In genomic region chr6:45806172-45806571, GRCh38 we compare ENCODE assay signal across 20 cellular contexts.
A peak's percentile ranks its signal among the peaks of the same experiment; 100 is the strongest.
DNase-seq lines count a peak whose midpoint lies in the region; ATAC-seq and TF ChIP-seq lines count a peak whose summit lies in the region.
"Had no signal": no experiment of that assay in that cellular context is flagged by ENCODE, and none has a peak within 500 bp of the region (broad histone marks: within the 10 kb centered on the region; RNA-seq: fewer than 3 reads in every experiment).

No MANE protein-coding gene starts in this region.

- no peaks in the 10 kb centered on the region for H4K20me1 ChIP-seq in osteoblast (ENCODE audit: insufficient read depth, low read length)
- H4K20me1 ChIP-seq: BLaER1 treated with 17β-estradiol and CSF1 and Interleukin-3, amounts not matched to agents 10 nM and 100 nM had no signal

- no peak overlapping the region for H3K4me2 ChIP-seq in osteoblast (ENCODE audit: insufficient read depth, low read length)
- H3K4me2 ChIP-seq: A549 had no signal

- no peaks in the 10 kb centered on the region for H3K36me3 ChIP-seq in osteoblast (ENCODE audit: insufficient read depth, low read length)
- H3K36me3 ChIP-seq: BLaER1 treated with 17β-estradiol and CSF1 and Interleukin-3, amounts not matched to agents 10 nM and 100 nM had no signal

- H3K4me3 ChIP-seq in osteoblast (ENCODE audit: insufficient read depth, low read length) = no peak overlapping the region
- H3K4me3 ChIP-seq: A549; BLaER1 treated with 17β-estradiol and CSF1 and Interleukin-3, amounts not matched to agents 10 nM and 100 nM had no signal

- H3K27ac ChIP-seq in osteoblast (ENCODE audit: low read depth, low read length) = no peak overlapping the region
- H3K27ac ChIP-seq: 22Rv1; A549; BLaER1 treated with 17β-estradiol and CSF1 and Interleukin-3, amounts not matched to agents 10 nM and 100 nM; C4-2B had no signal

- ATAC-seq in HG02759 (IDR thresholded peaks at IDR 0.05; ENCODE audit: unreplicated experiment) (no peak), SK-N-SH treated with all-trans-retinoic acid at 6 μM for 48 hours (no peak)
- ATAC-seq: A549 had no signal

- DNase-seq in CD1c-positive myeloid dendritic cell (ENCODE audit: extremely low spot score) = peak; percentile 6
- peak; percentile 20 for DNase-seq in MV-4-11 (lab: John Stamatoyannopoulos, UW)
- peak; percentile 87 for DNase-seq in osteoblast (ENCODE audit: insufficient read length, low spot score, missing footprints)
- DNase-seq in NOMO-1 (lab: John Stamatoyannopoulos, UW; ENCODE audit: unreplicated experiment in 2 of 2) = no peak
- DNase-seq: AML-193; CD4-positive, alpha-beta memory T cell; CD4-positive, CD25-positive, alpha-beta regulatory T cell; CD8-positive, alpha-beta memory T cell; COR-L47; DMS 273 treated with DMSO at 0.1 percent for 48 hours; DMS153; DMS53; DMS79; GF-D8 had no signal

- no peaks in the 10 kb centered on the region for H3K9me3 ChIP-seq in osteoblast (ENCODE audit: low read depth, low read length)
- H3K9me3 ChIP-seq: A549 had no signal

- TF ChIP-seq CTCF in osteoblast (IDR thresholded peaks at IDR 0.05; ENCODE audit: extremely low read depth, low read depth, low read length) = no peak

- no peaks in the 10 kb centered on the region for H3K79me2 ChIP-seq in osteoblast (ENCODE audit: insufficient read depth, low read length)

- no peaks in the 10 kb centered on the region for H3K4me1 ChIP-seq in osteoblast (ENCODE audit: insufficient read depth, low read length)
- H3K4me1 ChIP-seq: A549 had no signal

- H3K27me3 ChIP-seq in osteoblast (ENCODE audit: insufficient read depth, low read length) = no peaks in the 10 kb centered on the region
- H3K27me3 ChIP-seq: BLaER1 treated with 17β-estradiol and CSF1 and Interleukin-3, amounts not matched to agents 10 nM and 100 nM had no signal

- H2AFZ ChIP-seq in osteoblast (ENCODE audit: low read length) = no peak overlapping the region

TF ChIP-seq in SK-N-SH treated with all-trans-retinoic acid at 6 μM for 48 hours, 23 proteins besides CTCF, POLR2A, EP300 and RAD21:
- TF ChIP-seq TOX (CRISPR knock-in tag; IDR thresholded peaks at IDR 0.05; ENCODE audit: borderline replicate concordance) (no peak), BACH2 (CRISPR knock-in tag; IDR thresholded peaks at IDR 0.05; ENCODE audit: borderline replicate concordance) (no peak), ZNF70 (CRISPR knock-in tag; IDR thresholded peaks at IDR 0.05) (no peak), PPARA (CRISPR knock-in tag; IDR thresholded peaks at IDR 0.05; ENCODE audit: borderline replicate concordance) (no peak), OSR1 (CRISPR knock-in tag; IDR thresholded peaks at IDR 0.05) (no peak), CSRNP3 (CRISPR knock-in tag; IDR thresholded peaks at IDR 0.05) (no peak)

Comparison
In these comparisons a context has a peak if more than half of its experiments do, and no peak if none do; other contexts are left out.
1. DNase-seq: peak in CD1c-positive myeloid dendritic cell (single experiment), MV-4-11 (single experiment) and osteoblast (single experiment); none in NOMO-1 (0 of 2).